20 cellular contexts compared by ENCODE assay signal in the genomic region with DNA sequence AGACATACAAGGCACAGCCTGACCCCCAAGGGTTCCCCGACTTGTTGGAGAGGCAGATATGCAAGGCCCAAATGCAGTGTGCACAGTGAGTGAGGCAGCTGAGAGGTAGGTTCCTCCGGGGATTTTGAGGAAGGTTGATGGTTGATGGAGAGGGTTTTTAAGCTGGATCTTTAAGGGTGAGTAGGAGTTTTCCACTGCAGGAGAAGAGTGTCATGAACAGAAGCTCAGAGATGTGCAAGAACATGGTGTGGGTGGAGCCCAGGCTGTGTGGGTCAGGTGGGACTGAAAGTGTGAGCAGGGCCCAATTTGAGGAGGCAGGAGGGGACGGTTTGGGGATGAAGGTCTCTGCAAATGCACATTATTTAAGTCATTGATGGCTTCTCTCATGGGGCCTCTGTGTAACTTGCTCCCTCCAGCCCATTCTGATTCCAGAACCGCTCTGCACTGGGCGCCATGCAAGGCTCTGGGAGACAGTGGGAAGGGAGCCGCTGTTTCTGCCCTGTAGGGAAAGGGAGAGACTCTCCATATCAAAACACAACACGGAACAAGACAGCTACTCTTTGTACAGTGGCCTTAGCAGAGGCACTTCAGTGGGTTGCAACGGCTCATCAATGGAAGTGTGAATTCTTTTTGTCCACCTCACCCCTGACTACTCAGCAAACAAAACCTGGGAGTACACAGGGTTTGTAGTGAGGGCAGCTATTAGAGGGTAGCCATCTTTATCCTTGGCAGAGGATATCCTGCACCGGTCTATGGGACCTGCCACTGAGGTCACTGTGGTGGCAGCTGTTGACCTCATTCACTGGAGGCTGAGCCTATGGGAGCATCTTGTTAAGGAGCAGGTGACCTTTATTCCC. TPM values are rescaled to one million over a fixed set of nuclear protein-coding genes. Genes with fewer than 3 reads are reported as not detected.
DNase-seq lines count a peak whose midpoint lies in the region; ATAC-seq and TF ChIP-seq lines count a peak whose summit lies in the region.
"Had no signal": no experiment of that assay in that cellular context is flagged by ENCODE, and none has a peak within 500 bp of the region (broad histone marks: within the 10 kb centered on the region; RNA-seq: fewer than 3 reads in every experiment).

No MANE protein-coding gene starts in this region.

- ATAC-seq in left cardiac atrium: no peak
- no peak for ATAC-seq in HG03045 (IDR thresholded peaks at IDR 0.05; ENCODE audit: unreplicated experiment)
- ATAC-seq: HCT116, PC-3 had no signal

- intact Hi-C loops in cardiac septum (cut with DNase I) (no loop called here), left cardiac atrium (cut with DNase I) (no loop called here), vagina (cut with DNase I) (no loop called here)

- H3K9me3 ChIP-seq in neutrophil (no peaks in the 10 kb centered on the region), vagina (no peaks in the 10 kb centered on the region)

- DNase-seq in cardiac septum (ENCODE audit: low spot score) (peak; percentile 69), left cardiac atrium (no peak), ecto neural progenitor cell (ENCODE audit: low spot score) (peak; percentile 12), vagina (ENCODE audit: extremely low spot score in 2 of 2) (peak; percentile 72 to 85), NCI-H2227 treated with DMSO at 0.1 percent for 48 hours (lab: John Stamatoyannopoulos, UW) (no peak)
- DNase-seq: C1 segment of cervical spinal cord, DMS79 treated with DMSO at 0.1 percent for 48 hours, GOT3, KG1, NCI-H1417 treated with DMSO at 0.1 percent for 48 hours, NCI-H187 treated with DMSO at 0.1 percent for 48 hours, NCI-H226, NCI-H524 treated with DMSO at 0.1 percent for 48 hours, PC-3, RPMI8226, SHP77 treated with DMSO at 0.1 percent for 48 hours had no signal

- peaks cover 19 to 21% of the 10 kb centered on the region in 2 experiments for H3K4me1 ChIP-seq in neutrophil (ENCODE audit: control insufficient read depth in 1 of 2, insufficient read depth in 1 of 2, low read depth in 1 of 2, low read length in 1 of 2)
- no peaks in the 10 kb centered on the region for H3K4me1 ChIP-seq in vagina

- no peak for TF ChIP-seq POLR2A in vagina (IDR thresholded peaks at IDR 0.05)

- TF ChIP-seq CTCF in neutrophil (IDR thresholded peaks at IDR 0.05): no peak
- TF ChIP-seq CTCF in vagina (IDR thresholded peaks at IDR 0.05): no peak

- H3K36me3 ChIP-seq in neutrophil (peaks cover 34% of the 10 kb centered on the region), vagina (no peaks in the 10 kb centered on the region)

- H3K4me3 ChIP-seq in neutrophil (ENCODE audit: low read depth in 1 of 2, low read length in 1 of 2): no peak overlapping the region
- H3K4me3 ChIP-seq in vagina: no peak overlapping the region

- H3K27me3 ChIP-seq in neutrophil (peaks cover 4% of the 10 kb centered on the region), vagina (no peaks in the 10 kb centered on the region)

- peak overlapping the region; percentile 54 for H3K27ac ChIP-seq in neutrophil
- no peak overlapping the region for H3K27ac ChIP-seq in vagina

RNA-seq across cellular contexts. Expression of a gene that starts 29.7 kb away (rescaled TPM):
- 52.5 TPM for total RNA-seq in cardiac septum
- total RNA-seq in left cardiac atrium: 10 to 100 TPM; 40.8 to 55.0 TPM
- 50.1 TPM for total RNA-seq in vagina
- total RNA-seq: HT-29, PC-3 had no signal

Comparison
In these comparisons a context has a peak if more than half of its experiments do, and no peak if none do; other contexts are left out.
1. DNase-seq: peak in cardiac septum (single experiment), ecto neural progenitor cell (single experiment) and vagina (2 of 2); none in left cardiac atrium (single experiment) and NCI-H2227 treated with DMSO at 0.1 percent for 48 hours (single experiment).